In genomic region chr10:98492763-98493162, GRCh38 we compare ENCODE assay signal across 1 cellular context.
TF ChIP-seq lines count a peak whose summit lies in the region.

No MANE protein-coding gene starts in this region.

TF ChIP-seq in GM12878, 131 proteins besides CTCF, POLR2A, EP300 and RAD21 (continued from another document):
- TF ChIP-seq ATF2 (IDR thresholded peaks at IDR 0.05; ENCODE audit: low read length) (no peak), RELB (IDR thresholded peaks at IDR 0.05; ENCODE audit: low read depth) (no peak), FOXK2 (IDR thresholded peaks at IDR 0.05) (no peak), KDM1A (IDR thresholded peaks at IDR 0.05; ENCODE audit: borderline replicate concordance) (no peak), CBFB (IDR thresholded peaks at IDR 0.05; ENCODE audit: low read depth) (no peak), CUX1 (IDR thresholded peaks at IDR 0.05; ENCODE audit: insufficient replicate concordance, low read depth, low read length) (no peak), SMC3 (IDR thresholded peaks at IDR 0.05; ENCODE audit: borderline replicate concordance, low read length) (no peak), BACH1 (IDR thresholded peaks at IDR 0.05; ENCODE audit: borderline replicate concordance) (no peak), TCF3 (IDR thresholded peaks at IDR 0.05; ENCODE audit: borderline replicate concordance, insufficient read depth, low read depth, low read length) (no peak), SIN3A (IDR thresholded peaks at IDR 0.05; ENCODE audit: low read depth, low read length) (no peak), CREB1 (IDR thresholded peaks at IDR 0.05; ENCODE audit: low read depth) (no peak), SP1 (IDR thresholded peaks at IDR 0.05; ENCODE audit: low read depth, low read length) (no peak)
